In the genomic region with DNA sequence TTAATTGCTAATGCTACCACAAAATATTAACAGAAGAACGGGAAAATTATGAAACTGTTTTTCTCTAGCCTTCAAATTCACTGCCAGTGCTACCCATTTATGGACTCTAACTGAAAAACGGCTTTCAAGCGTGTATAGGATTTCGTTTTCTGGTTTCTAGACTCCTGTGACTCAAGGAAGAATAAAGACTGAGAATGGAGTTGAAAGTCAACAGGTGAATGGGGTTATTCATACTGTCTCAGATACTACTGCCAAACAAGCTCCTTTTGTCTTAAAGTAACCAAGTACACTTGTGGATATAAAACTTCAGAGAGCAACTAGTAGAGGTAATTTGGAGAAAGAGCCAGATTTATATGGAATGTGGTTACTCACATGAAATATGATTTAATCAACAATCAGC, we compare ENCODE assay signal across 28 cellular contexts.
A peak's percentile ranks its signal among the peaks of the same experiment; 100 is the strongest.
DNase-seq lines count a peak whose midpoint lies in the region; ATAC-seq, FAIRE-seq and TF ChIP-seq lines count a peak whose summit lies in the region.
"Had no signal": no experiment of that assay in that cellular context is flagged by ENCODE, and none has a peak within 500 bp of the region (broad histone marks: within the 10 kb centered on the region; RNA-seq: fewer than 3 reads in every experiment).

No MANE protein-coding gene starts in this region.

- TF ChIP-seq EP300 in GM12878 (IDR thresholded peaks at IDR 0.05; ENCODE audit: borderline replicate concordance in 1 of 2, control insufficient read depth in 1 of 2, low read depth in 2 of 2, low read length in 2 of 2), result no peak

- H3K27me3 ChIP-seq in MM.1S (replicated peaks; ENCODE audit: insufficient read depth, low read length), result no peaks in the 10 kb centered on the region
- no peaks in the 10 kb centered on the region for H3K27me3 ChIP-seq in GM12878 (replicated peaks in 1 of 2; ENCODE audit: control insufficient read depth in 2 of 2, insufficient read depth in 2 of 2, low read length in 1 of 2)
- H3K27me3 ChIP-seq in pancreas, result peaks cover 0 to 8% (median 2%) of the 10 kb centered on the region in 4 donors
- H3K27me3 ChIP-seq: BE2C had no signal

- H4K20me1 ChIP-seq in MM.1S (ENCODE audit: insufficient read depth, low read length), result no peaks in the 10 kb centered on the region
- no peaks in the 10 kb centered on the region for H4K20me1 ChIP-seq in GM12878 (ENCODE audit: control insufficient read depth, insufficient read depth)
- H4K20me1 ChIP-seq: BLaER1 treated with 17β-estradiol and CSF1 and Interleukin-3, amounts not matched to agents 10 nM and 100 nM had no signal

- DNase-seq in MM.1S, result peak; percentile 52
- DNase-seq in GM12878 (ENCODE audit: low read depth, low spot score), result no peak
- no peak for DNase-seq in pancreas
- no peak for DNase-seq in NCI-H2227 treated with DMSO at 0.1 percent for 48 hours (lab: John Stamatoyannopoulos, UW)
- DNase-seq in NOMO-1 treated with DMSO at 0.1 percent for 48 hours (lab: John Stamatoyannopoulos, UW; ENCODE audit: unreplicated experiment), result no peak
- DNase-seq in activated T-cell treated with anti-CD3 and anti-CD28 coated beads, Interleukin-2, amount 50 U/mL, for 24 hours, result no peak
- DNase-seq: 8988T; ACHN; AML-193; BE2C; CD4-positive, alpha-beta T cell; CD8-positive, alpha-beta memory T cell; DMS 273 treated with DMSO at 0.1 percent for 48 hours; DMS79; EL; GDM1; GM23248; H7; HCEC 1CT had no signal

- H3K36me3 ChIP-seq in MM.1S (replicated peaks; ENCODE audit: insufficient read depth, low read length) (no peaks in the 10 kb centered on the region), GM12878 (ENCODE audit: control insufficient read depth in 2 of 2, insufficient read depth in 2 of 2, low read length in 1 of 2) (no peaks in the 10 kb centered on the region), pancreas (no peaks in the 10 kb centered on the region)
- H3K36me3 ChIP-seq: BE2C; BLaER1 treated with 17β-estradiol and CSF1 and Interleukin-3, amounts not matched to agents 10 nM and 100 nM had no signal

- no peaks in the 10 kb centered on the region for H3K9me3 Mint-ChIP-seq in activated T-cell treated with anti-CD3 and anti-CD28 coated beads, Interleukin-2, amount 50 U/mL, for 24 hours
- H3K9me3 Mint-ChIP-seq: CD4-positive, alpha-beta T cell; CD8-positive, alpha-beta memory T cell had no signal

- TF ChIP-seq CTCF in MM.1S (IDR thresholded peaks at IDR 0.05; ENCODE audit: low read length), result no peak
- TF ChIP-seq CTCF in GM12878 (IDR thresholded peaks at IDR 0.05 in 2 of 3, conservative IDR thresholded peaks at IDR 0.05 in 1 of 3; ENCODE audit: control insufficient read depth in 2 of 3, extremely low read depth in 1 of 3, insufficient read depth in 1 of 3, low read depth in 3 of 3, low read length in 3 of 3), result no peak
- no peak for TF ChIP-seq CTCF in pancreas (IDR thresholded peaks at IDR 0.05)

- 0 out of 2 replicates have a peak overlapping the region, but pooled peaks have one; percentile 39 for H3K4me2 ChIP-seq in MM.1S (ENCODE audit: low read depth, low read length)
- no peak overlapping the region for H3K4me2 ChIP-seq in GM12878 (ENCODE audit: control insufficient read depth, insufficient read depth)
- H3K4me2 ChIP-seq: A549; BLaER1 treated with 17β-estradiol and CSF1 and Interleukin-3, amounts not matched to agents 10 nM and 100 nM had no signal

- peak overlapping the region; percentile 18; the same call in 1 of the 2 replicates for H3K27ac ChIP-seq in MM.1S (ENCODE audit: low read length)
- H3K27ac ChIP-seq in GM12878 (ENCODE audit: control insufficient read depth, insufficient read depth), result no peak overlapping the region
- no peak overlapping the region for H3K27ac ChIP-seq in pancreas
- H3K27ac ChIP-seq: A549; BLaER1 treated with 17β-estradiol and CSF1 and Interleukin-3, amounts not matched to agents 10 nM and 100 nM; GM23248 had no signal

- H3K4me3 Mint-ChIP-seq in activated T-cell treated with anti-CD3 and anti-CD28 coated beads, Interleukin-2, amount 50 U/mL, for 24 hours, result no peak overlapping the region
- H3K4me3 Mint-ChIP-seq: CD14-positive monocyte; CD4-positive, alpha-beta T cell; CD8-positive, alpha-beta memory T cell had no signal

- no peak for TF ChIP-seq POLR2A in GM12878 (IDR thresholded peaks at IDR 0.05; ENCODE audit: low read depth, low read length)

- H3K27me3 Mint-ChIP-seq in activated T-cell treated with anti-CD3 and anti-CD28 coated beads, Interleukin-2, amount 50 U/mL, for 24 hours, result peaks cover 35% of the 10 kb centered on the region
- H3K27me3 Mint-ChIP-seq: CD4-positive, alpha-beta T cell had no signal

- H3F3A ChIP-seq in MM.1S (ENCODE audit: insufficient read depth, low read length), result no peaks in the 10 kb centered on the region

- H3K9ac ChIP-seq in MM.1S (ENCODE audit: low read length), result no peak overlapping the region
- H3K9ac ChIP-seq in GM12878 (ENCODE audit: control insufficient read depth, insufficient read depth, low read length), result no peak overlapping the region
- H3K9ac ChIP-seq: BLaER1 treated with 17β-estradiol and CSF1 and Interleukin-3, amounts not matched to agents 10 nM and 100 nM; GM23248 had no signal

- no peaks in the 10 kb centered on the region for H3K4me1 Mint-ChIP-seq in activated T-cell treated with anti-CD3 and anti-CD28 coated beads, Interleukin-2, amount 50 U/mL, for 24 hours (ENCODE audit: low read depth)
- H3K4me1 Mint-ChIP-seq: CD14-positive monocyte; CD8-positive, alpha-beta memory T cell had no signal

- H3K9me3 ChIP-seq in MM.1S (replicated peaks; ENCODE audit: insufficient read depth, low read length) (no peaks in the 10 kb centered on the region), GM12878 (replicated peaks; ENCODE audit: control insufficient read depth, insufficient read depth, low read length) (no peaks in the 10 kb centered on the region), pancreas (no peaks in the 10 kb centered on the region)
- H3K9me3 ChIP-seq: A549; BE2C; BLaER1 treated with 17β-estradiol and CSF1 and Interleukin-3, amounts not matched to agents 10 nM and 100 nM had no signal

- H3K4me3 ChIP-seq in MM.1S (ENCODE audit: low read length) (no peak overlapping the region; the same call in 1 of the 2 replicates), GM12878 (no peak overlapping the region), pancreas (no peak overlapping the region)
- H3K4me3 ChIP-seq: A549; BLaER1 treated with 17β-estradiol and CSF1 and Interleukin-3, amounts not matched to agents 10 nM and 100 nM; GM23248 had no signal

- no peak overlapping the region for H3K27ac Mint-ChIP-seq in activated T-cell treated with anti-CD3 and anti-CD28 coated beads, Interleukin-2, amount 50 U/mL, for 24 hours
- H3K27ac Mint-ChIP-seq: CD14-positive monocyte; CD4-positive, alpha-beta T cell; CD8-positive, alpha-beta memory T cell had no signal

- H2AFZ ChIP-seq in MM.1S (ENCODE audit: low read length), result 0 out of 2 replicates have a peak overlapping the region, but pooled peaks have one; percentile 8
- no peak overlapping the region for H2AFZ ChIP-seq in GM12878 (ENCODE audit: control insufficient read depth, low read depth, low read length)
- H2AFZ ChIP-seq: GM23248 had no signal

- intact Hi-C loops in GM12878 (cut with micrococcal nuclease; ENCODE audit: unreplicated experiment), result no loop called here
- intact Hi-C loops in pancreas (cut with DNase I), result no loop called here

- RAD21 ChIA-PET in GM12878 (lab: Charles Lee; ENCODE audit: unreplicated experiment), result interaction anchor here (0.6 to 1.0 kb wide), 2 partner anchors 12 to 335 kb away, joined by 3 read pairs; no protein-coding TSS in a partner anchor

- TF ChIP-seq RAD21 in GM12878 (IDR thresholded peaks at IDR 0.05; ENCODE audit: insufficient read depth, low read depth, low read length), result no peak

- H3K4me1 ChIP-seq in MM.1S (ENCODE audit: low read length) (no peaks in the 10 kb centered on the region), GM12878 (ENCODE audit: control insufficient read depth, insufficient read depth, low read length) (no peaks in the 10 kb centered on the region), pancreas (no peaks in the 10 kb centered on the region)
- H3K4me1 ChIP-seq: A549; BE2C; BLaER1 treated with 17β-estradiol and CSF1 and Interleukin-3, amounts not matched to agents 10 nM and 100 nM had no signal

- FAIRE-seq in GM12878 (lab: Jason Lieb, UNC) (no peak), pancreas (lab: Jason Lieb, UNC) (peak; percentile 39)
- FAIRE-seq: D721Med, GM12891, GM18507, H1 had no signal

- in situ Hi-C loops in GM12878 (cut with MboI), result no loop called here

- SMC1A ChIA-PET in GM12878 (lab: Charles Lee; ENCODE audit: uncharacterized antibody, unreplicated experiment), result interaction anchor here (2.1 kb wide), 1 partner anchor 11 kb away, joined by 9 read pairs; no protein-coding TSS in a partner anchor

- BruUV-seq in GM12878 (replicated peaks; lab: Mats Ljungman, UMichigan), result no TSS peak

- no peaks in the 10 kb centered on the region for H3K9me2 ChIP-seq in MM.1S (replicated peaks; ENCODE audit: insufficient read depth, low read length)

- CTCF ChIA-PET in GM12878 (lab: Yijun Ruan, JAX), result no interaction called here

- WGBS in GM12878 (ENCODE audit: insufficient coverage, insufficient replicate concordance, low lambda C conversion rate, missing lambda C conversion rate), result 21% methylated on average over 4 of the region's 4 CpGs
- 41 to 44% methylated on average over 4 of the region's 4 CpGs for WGBS in pancreas, 2 donors

- ATAC-seq in GM21786 (IDR thresholded peaks at IDR 0.05; ENCODE audit: unreplicated experiment) (peak; percentile 50), GM12878 (peak; percentile 67), pancreas (no peak), HG03571 (IDR thresholded peaks at IDR 0.05; ENCODE audit: unreplicated experiment) (no peak)
- ATAC-seq: A549 had no signal

- no peaks in the 10 kb centered on the region for H3K36me3 Mint-ChIP-seq in activated T-cell treated with anti-CD3 and anti-CD28 coated beads, Interleukin-2, amount 50 U/mL, for 24 hours (ENCODE audit: low read depth)
- H3K36me3 Mint-ChIP-seq: CD14-positive monocyte; CD8-positive, alpha-beta memory T cell had no signal

- POLR2A ChIA-PET in GM12878 (lab: Charles Lee), result no interaction called here

- no peaks in the 10 kb centered on the region for H3K79me2 ChIP-seq in MM.1S (ENCODE audit: low read length)
- H3K79me2 ChIP-seq in GM12878 (ENCODE audit: control insufficient read depth, insufficient read depth, low read length), result no peaks in the 10 kb centered on the region

TF ChIP-seq in GM12878, 131 proteins besides CTCF, POLR2A, EP300 and RAD21 (continues in another document):
- TF ChIP-seq, protein P1, sequence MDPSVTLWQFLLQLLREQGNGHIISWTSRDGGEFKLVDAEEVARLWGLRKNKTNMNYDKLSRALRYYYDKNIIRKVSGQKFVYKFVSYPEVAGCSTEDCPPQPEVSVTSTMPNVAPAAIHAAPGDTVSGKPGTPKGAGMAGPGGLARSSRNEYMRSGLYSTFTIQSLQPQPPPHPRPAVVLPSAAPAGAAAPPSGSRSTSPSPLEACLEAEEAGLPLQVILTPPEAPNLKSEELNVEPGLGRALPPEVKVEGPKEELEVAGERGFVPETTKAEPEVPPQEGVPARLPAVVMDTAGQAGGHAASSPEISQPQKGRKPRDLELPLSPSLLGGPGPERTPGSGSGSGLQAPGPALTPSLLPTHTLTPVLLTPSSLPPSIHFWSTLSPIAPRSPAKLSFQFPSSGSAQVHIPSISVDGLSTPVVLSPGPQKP (IDR thresholded peaks at IDR 0.05; ENCODE audit: low read depth, low read length), result no peak
- TF ChIP-seq MTA3 (IDR thresholded peaks at IDR 0.05; ENCODE audit: borderline replicate concordance, low read length), result no peak

Comparison
In these comparisons a context has a peak if more than half of its experiments do, and no peak if none do; other contexts are left out.
1. ATAC-seq: peak in GM21786 (single experiment) and GM12878 (single experiment); none in pancreas (0 of 4) and HG03571 (single experiment).